8 cellular contexts compared by ENCODE assay signal in the genomic region with DNA sequence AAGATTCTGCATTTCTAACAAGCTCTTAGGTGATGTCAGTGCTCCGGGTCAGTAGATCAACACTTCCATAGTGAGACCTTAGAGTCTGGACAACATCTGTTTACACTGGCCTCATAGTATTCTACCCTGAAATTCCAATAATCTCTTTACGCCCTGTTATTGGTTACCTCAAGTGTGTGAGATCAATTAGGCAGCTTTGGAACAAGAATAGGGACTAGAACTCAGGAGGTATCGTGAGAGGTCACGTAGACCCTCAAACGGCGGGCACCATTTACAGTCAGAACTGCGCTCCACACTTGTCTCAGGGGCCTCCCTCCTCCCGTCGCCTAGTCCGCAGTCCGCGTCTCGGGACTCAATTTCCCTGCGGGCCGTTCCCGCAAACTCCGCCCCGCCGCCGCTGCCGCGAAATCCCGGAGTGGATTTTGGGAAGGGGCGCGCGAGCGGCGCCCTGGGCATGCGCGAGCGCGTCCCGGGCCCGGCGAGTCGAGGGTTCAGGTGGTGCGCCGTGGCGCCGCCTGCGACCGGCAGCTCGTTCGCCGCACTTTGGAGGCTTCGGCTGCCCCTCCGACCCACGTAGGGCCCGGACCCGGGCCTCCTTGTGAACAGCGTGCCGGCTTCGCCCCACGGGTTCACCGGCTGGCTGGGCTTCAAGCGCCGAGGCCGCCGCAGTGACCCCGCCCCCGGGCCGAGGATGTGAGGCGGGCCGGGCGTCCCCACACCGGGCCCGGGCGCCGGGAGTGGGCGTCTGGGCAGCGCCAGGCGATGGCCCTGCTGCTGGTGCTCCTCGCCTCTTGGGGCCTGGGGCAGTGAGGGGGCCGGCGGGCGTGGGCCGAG. TPM values are rescaled to one million over a fixed set of nuclear protein-coding genes. Genes with fewer than 3 reads are reported as not detected.
DNase-seq lines count a peak whose midpoint lies in the region; ATAC-seq and TF ChIP-seq lines count a peak whose summit lies in the region.

A gene with protein sequence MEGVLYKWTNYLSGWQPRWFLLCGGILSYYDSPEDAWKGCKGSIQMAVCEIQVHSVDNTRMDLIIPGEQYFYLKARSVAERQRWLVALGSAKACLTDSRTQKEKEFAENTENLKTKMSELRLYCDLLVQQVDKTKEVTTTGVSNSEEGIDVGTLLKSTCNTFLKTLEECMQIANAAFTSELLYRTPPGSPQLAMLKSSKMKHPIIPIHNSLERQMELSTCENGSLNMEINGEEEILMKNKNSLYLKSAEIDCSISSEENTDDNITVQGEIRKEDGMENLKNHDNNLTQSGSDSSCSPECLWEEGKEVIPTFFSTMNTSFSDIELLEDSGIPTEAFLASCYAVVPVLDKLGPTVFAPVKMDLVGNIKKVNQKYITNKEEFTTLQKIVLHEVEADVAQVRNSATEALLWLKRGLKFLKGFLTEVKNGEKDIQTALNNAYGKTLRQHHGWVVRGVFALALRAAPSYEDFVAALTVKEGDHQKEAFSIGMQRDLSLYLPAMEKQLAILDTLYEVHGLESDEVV (plus strand): TSS at position 498 of the 834 bp plus-strand sequence. CDS start 351 bp downstream, outside the sequence.

- no peaks in the 10 kb centered on the region for H3K4me1 ChIP-seq in right cardiac atrium (ENCODE audit: control insufficient read depth, insufficient read depth, low read length)
- H3K4me1 ChIP-seq in uterus = no peaks in the 10 kb centered on the region

- H3K36me3 Mint-ChIP-seq in T-helper 2 cell treated with Interferon-gamma antibody and Interleukin-4, amounts not matched to agents 5 μg/mL and 100 μg/mL, for 36 hours (ENCODE audit: low read depth) = peaks cover 2% of the 10 kb centered on the region

- TF ChIP-seq CTCF in GM13977 (IDR thresholded peaks at IDR 0.05; ENCODE audit: extremely low read depth, insufficient read depth, missing control alignments) (no peak), uterus (IDR thresholded peaks at IDR 0.05) (peak in 2 of 4 experiments; percentile 38 to 47)

- in situ Hi-C loops in GM13977 (cut with MboI; ENCODE audit: low pct_unique_long_range_greater_than_20kb, low sequenced_read_pairs, unreplicated experiment) = no loop called here

- WGBS in right cardiac atrium = under 1% methylated on average over 77 of the region's 77 CpGs

- H3K9me3 ChIP-seq in right cardiac atrium (ENCODE audit: control insufficient read depth, low read length) = no peaks in the 10 kb centered on the region
- H3K9me3 ChIP-seq in uterus = no peaks in the 10 kb centered on the region

- ATAC-seq in HG02763 (IDR thresholded peaks at IDR 0.05; ENCODE audit: unreplicated experiment) (peak; percentile 47), right cardiac atrium (peak; percentile 81 to 83)

- H3K36me3 ChIP-seq in uterus = no peaks in the 10 kb centered on the region

- H3K9me3 Mint-ChIP-seq in T-helper 2 cell treated with Interferon-gamma antibody and Interleukin-4, amounts not matched to agents 5 μg/mL and 100 μg/mL, for 36 hours = no peaks in the 10 kb centered on the region

- intact Hi-C loops in right cardiac atrium (cut with DNase I) (no loop called here), uterus (cut with DNase I; ENCODE audit: low total_unique reads) (no loop called here)

- H3K4me1 Mint-ChIP-seq in T-helper 2 cell treated with Interferon-gamma antibody and Interleukin-4, amounts not matched to agents 5 μg/mL and 100 μg/mL, for 36 hours (ENCODE audit: low read depth) = peaks cover 24% of the 10 kb centered on the region

- H3K27ac Mint-ChIP-seq in T-helper 2 cell treated with Interferon-gamma antibody and Interleukin-4, amounts not matched to agents 5 μg/mL and 100 μg/mL, for 36 hours = peak within 1 kb of the TSS; percentile 89

- H3K27me3 Mint-ChIP-seq in T-helper 2 cell treated with Interferon-gamma antibody and Interleukin-4, amounts not matched to agents 5 μg/mL and 100 μg/mL, for 36 hours (ENCODE audit: low read depth) = no peaks in the 10 kb centered on the region

- H3K27ac ChIP-seq in right cardiac atrium (ENCODE audit: low read length) = peak within 1 kb of the TSS; percentile 82
- peak within 1 kb of the TSS; percentile 82 to 89 for H3K27ac ChIP-seq in uterus

- H3K4me3 ChIP-seq in right cardiac atrium (ENCODE audit: low read length) (peak within 1 kb of the TSS; percentile 96), uterus (peak within 1 kb of the TSS; percentile 69 to 75)

- H3K4me3 Mint-ChIP-seq in T-helper 2 cell treated with Interferon-gamma antibody and Interleukin-4, amounts not matched to agents 5 μg/mL and 100 μg/mL, for 36 hours = no peak within 1 kb of the TSS

- TF ChIP-seq POLR2A in uterus (IDR thresholded peaks at IDR 0.05) = peak; percentile 59 to 86

- H3K27me3 ChIP-seq in right cardiac atrium (ENCODE audit: control insufficient read depth, insufficient read depth) (no peaks in the 10 kb centered on the region), uterus (no peaks in the 10 kb centered on the region)

- DNase-seq in GM13977 (ENCODE audit: low spot score) = peak; percentile 91
- peak; percentile 95 to 96 (median 95) for DNase-seq in NCI-H1417 (lab: John Stamatoyannopoulos, UW)
- peak; percentile 90 for DNase-seq in T-helper 2 cell treated with Interferon-gamma antibody and Interleukin-4, amounts not matched to agents 5 μg/mL and 100 μg/mL, for 36 hours (ENCODE audit: low spot score)
- DNase-seq in anterior cingulate cortex (lab: John Stamatoyannopoulos, UW) = peak; percentile 35 to 92 (median 86)
- peak; percentile 85 to 96 (median 94) for DNase-seq in right cardiac atrium
- DNase-seq in putamen (ENCODE audit: low spot score) = peak; percentile 90
- DNase-seq in uterus = peak; percentile 81 to 91

RNA-seq across cellular contexts. Expression of the gene that starts here (rescaled TPM):
- total RNA-seq in right cardiac atrium = 1 to 10 TPM; 3.8 to 5.6 (median 4.6) TPM
- 1.7 TPM for polyA plus RNA-seq in right cardiac atrium
- 10 to 100 TPM in 2 of 4 donors, 1 to 10 TPM in 2; 6.1 to 24.4 (median 11.5) TPM for total RNA-seq in uterus

Comparison
In these comparisons a context has a peak if more than half of its experiments do, and no peak if none do; other contexts are left out.
1. Peak in every context shown above with its lines: DNase-seq, ATAC-seq, H3K4me3 ChIP-seq and H3K27ac ChIP-seq.